Comparison of ENCODE assay signal across 22 cellular contexts in the genomic region with DNA sequence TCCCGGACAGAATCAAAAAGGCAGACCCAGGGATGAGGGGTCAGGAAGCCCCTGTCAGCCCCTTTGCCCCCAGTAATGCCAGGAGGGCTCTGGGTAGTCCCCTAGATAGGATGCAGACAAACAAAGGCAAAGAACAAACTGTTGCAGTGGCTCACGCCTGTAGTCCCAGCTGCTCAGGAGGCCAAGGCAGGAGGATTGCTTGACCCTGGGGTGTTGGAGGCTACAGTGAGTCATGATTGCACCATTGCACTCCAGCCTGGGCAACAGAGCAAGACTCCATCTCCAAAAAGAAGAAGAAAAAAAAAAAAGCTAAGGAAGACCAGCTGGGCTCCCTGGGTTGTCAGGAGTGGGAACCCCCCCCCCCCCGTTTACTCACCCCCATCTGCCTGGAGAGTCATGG. TPM values are rescaled to one million over a fixed set of nuclear protein-coding genes. Genes with fewer than 3 reads are reported as not detected.
DNase-seq lines count a peak whose midpoint lies in the region; ATAC-seq, FAIRE-seq and TF ChIP-seq lines count a peak whose summit lies in the region.
"Had no signal": no experiment of that assay in that cellular context is flagged by ENCODE, and none has a peak within 500 bp of the region (broad histone marks: within the 10 kb centered on the region; RNA-seq: fewer than 3 reads in every experiment).

No MANE protein-coding gene starts in this region.

- peak overlapping the region in 10 of 11 experiments; percentile 34 to 100 (median 98); a peak in 20 of 22 replicates for H3K27ac ChIP-seq in BLaER1 treated with 17β-estradiol and CSF1 and Interleukin-3, amounts not matched to agents 10 nM and 100 nM
- H3K27ac ChIP-seq in KOPT-K1 (ENCODE audit: low read depth, low read length, poor library complexity, severe bottlenecking) (peak overlapping the region; percentile 91), neuronal stem cell (replicated peaks; ENCODE audit: low read length) (no peak overlapping the region)
- H3K27ac ChIP-seq: C4-2B had no signal

- H2AK5ac ChIP-seq in neuronal stem cell (ENCODE audit: low read depth, low read length): peak overlapping the region; percentile 99

- no peaks in the 10 kb centered on the region for H3K9me3 ChIP-seq in BLaER1 treated with 17β-estradiol and CSF1 and Interleukin-3, amounts not matched to agents 10 nM and 100 nM (replicated peaks in 1 of 11)
- H3K9me3 ChIP-seq in KOPT-K1 (ENCODE audit: insufficient read depth, low read length, poor library complexity, severe bottlenecking) (no peaks in the 10 kb centered on the region), neuronal stem cell (replicated peaks in 1 of 2; ENCODE audit: control insufficient read depth in 2 of 2, insufficient read depth in 1 of 2, low read depth in 1 of 2, low read length in 2 of 2) (no peaks in the 10 kb centered on the region)
- H3K9me3 ChIP-seq: gastroesophageal sphincter had no signal

- no peak overlapping the region for H2AFZ ChIP-seq in neuronal stem cell (ENCODE audit: low read length)

- H3K4me1 ChIP-seq in BLaER1 treated with 17β-estradiol and CSF1 and Interleukin-3, amounts not matched to agents 10 nM and 100 nM: peaks cover 84 to 94% (median 89%) of the 10 kb centered on the region in 10 experiments
- peaks cover 31 to 34% of the 10 kb centered on the region in 2 donors for H3K4me1 ChIP-seq in neuronal stem cell (ENCODE audit: control insufficient read depth in 2 of 2, insufficient read depth in 1 of 2, low read depth in 1 of 2, low read length in 2 of 2)

- no peaks in the 10 kb centered on the region for H3K79me1 ChIP-seq in neuronal stem cell (ENCODE audit: low read depth, low read length)

- H3K27ac Mint-ChIP-seq in brain: peak overlapping the region in 4 of 5 experiments; percentile 56 to 96 (median 78)
- H3K27ac Mint-ChIP-seq: activated naive CD8-positive, alpha-beta T cell treated with anti-CD3 and anti-CD28 coated beads, Interleukin-2, amount 10 ng/mL, durations not matched to agents 7 days and 5 days; activated T-cell treated with anti-CD3 and anti-CD28 coated beads, Interleukin-2, amount 50 U/mL, for 24 hours; immature natural killer cell; T-helper 2 cell treated with Interferon-gamma antibody and Interleukin-4, amounts not matched to agents 5 μg/mL and 100 μg/mL, for 36 hours had no signal

- no peak overlapping the region for H3K14ac ChIP-seq in neuronal stem cell (ENCODE audit: low read length)

- H3K4me3 Mint-ChIP-seq in brain: peak overlapping the region in 2 of 5 experiments; percentile 32 to 75
- H3K4me3 Mint-ChIP-seq: activated naive CD8-positive, alpha-beta T cell treated with anti-CD3 and anti-CD28 coated beads, Interleukin-2, amount 10 ng/mL, durations not matched to agents 7 days and 5 days; activated T-cell treated with anti-CD3 and anti-CD28 coated beads, Interleukin-2, amount 50 U/mL, for 24 hours; immature natural killer cell; T-helper 2 cell treated with Interferon-gamma antibody and Interleukin-4, amounts not matched to agents 5 μg/mL and 100 μg/mL, for 36 hours had no signal

- no peaks in the 10 kb centered on the region for H3K36me3 ChIP-seq in BLaER1 treated with 17β-estradiol and CSF1 and Interleukin-3, amounts not matched to agents 10 nM and 100 nM
- H3K36me3 ChIP-seq in KOPT-K1 (ENCODE audit: insufficient read depth, low read length) (no peaks in the 10 kb centered on the region), neuronal stem cell (replicated peaks in 1 of 2; ENCODE audit: control insufficient read depth in 2 of 2, insufficient read depth in 2 of 2, low read length in 2 of 2) (no peaks in the 10 kb centered on the region)
- H3K36me3 ChIP-seq: gastroesophageal sphincter had no signal

- H3K27me3 Mint-ChIP-seq in brain: peaks cover 7% of the 10 kb centered on the region

- no peaks in the 10 kb centered on the region; a peak in 1 of 22 replicates for H4K20me1 ChIP-seq in BLaER1 treated with 17β-estradiol and CSF1 and Interleukin-3, amounts not matched to agents 10 nM and 100 nM

- H3K18ac ChIP-seq in neuronal stem cell (ENCODE audit: low read length): peak overlapping the region; percentile 52

- ATAC-seq in GM18498 (IDR thresholded peaks at IDR 0.05; ENCODE audit: unreplicated experiment) (no peak), HG02642 (IDR thresholded peaks at IDR 0.05; ENCODE audit: poor library complexity, unreplicated experiment) (no peak)
- ATAC-seq: gastroesophageal sphincter, HCT116, left lobe of liver had no signal

- no peak overlapping the region for H4K91ac ChIP-seq in neuronal stem cell (ENCODE audit: low read depth, low read length, poor library complexity)

- H3K4me3 ChIP-seq in BLaER1 treated with 17β-estradiol and CSF1 and Interleukin-3, amounts not matched to agents 10 nM and 100 nM: peak overlapping the region in 5 of 10 experiments; percentile 30 to 59 (median 52); a peak in 9 of 20 replicates
- no peak overlapping the region for H3K4me3 ChIP-seq in neuronal stem cell (ENCODE audit: low read length in 2 of 2)
- H3K4me3 ChIP-seq: gastroesophageal sphincter had no signal

- H3K4me1 Mint-ChIP-seq in brain: peaks cover 62% of the 10 kb centered on the region

- H3K9ac ChIP-seq in BLaER1 treated with 17β-estradiol and CSF1 and Interleukin-3, amounts not matched to agents 10 nM and 100 nM: peak overlapping the region in 10 of 11 experiments; percentile 42 to 98 (median 95); a peak in 18 of 22 replicates
- no peak overlapping the region for H3K9ac ChIP-seq in neuronal stem cell (ENCODE audit: low read depth, low read length, poor library complexity)

- H3K27me3 ChIP-seq in BLaER1 treated with 17β-estradiol and CSF1 and Interleukin-3, amounts not matched to agents 10 nM and 100 nM: no peaks in the 10 kb centered on the region
- no peaks in the 10 kb centered on the region for H3K27me3 ChIP-seq in neuronal stem cell (ENCODE audit: control insufficient read depth in 3 of 3, insufficient read depth in 3 of 3, low read depth in 1 of 3, low read length in 3 of 3)
- H3K27me3 ChIP-seq: gastroesophageal sphincter had no signal

- no peak overlapping the region for H4K8ac ChIP-seq in neuronal stem cell (ENCODE audit: low read depth, low read length)

- DNase-seq in neuronal stem cell (ENCODE audit: low spot score): no peak
- DNase-seq in D721Med (ENCODE audit: insufficient read length, low spot score): no peak
- no peak for DNase-seq in medulla oblongata (ENCODE audit: extremely low spot score)
- DNase-seq: activated CD4-positive, alpha-beta T cell treated with anti-CD3 and anti-CD28 coated beads for 48 hours; activated gamma-delta T cell; activated naive CD8-positive, alpha-beta T cell treated with anti-CD3 and anti-CD28 coated beads, Interleukin-2, amount 10 ng/mL, durations not matched to agents 7 days and 5 days; activated T-cell treated with anti-CD3 and anti-CD28 coated beads, Interleukin-2, amount 50 U/mL, for 24 hours; cerebellar nuclear complex; immature natural killer cell; small intestine; stimulated activated CD4-positive, alpha-beta T cell treated with anti-CD3 and anti-CD28 coated beads, Interleukin-2, amount 100 ng/mL, for 24 hours had no signal

- H3K4ac ChIP-seq in neuronal stem cell (ENCODE audit: low read length): no peak overlapping the region

- H2BK12ac ChIP-seq in neuronal stem cell (ENCODE audit: low read length): no peak overlapping the region

- peaks cover 0 to 2% (median 0%) of the 10 kb centered on the region in 5 experiments for H3K9me3 Mint-ChIP-seq in brain
- H3K9me3 Mint-ChIP-seq: activated naive CD8-positive, alpha-beta T cell treated with anti-CD3 and anti-CD28 coated beads, Interleukin-2, amount 10 ng/mL, durations not matched to agents 7 days and 5 days; activated T-cell treated with anti-CD3 and anti-CD28 coated beads, Interleukin-2, amount 50 U/mL, for 24 hours; immature natural killer cell; T-helper 2 cell treated with Interferon-gamma antibody and Interleukin-4, amounts not matched to agents 5 μg/mL and 100 μg/mL, for 36 hours had no signal

- peak overlapping the region; percentile 2 for H3K23ac ChIP-seq in neuronal stem cell (ENCODE audit: low read depth, low read length, poor library complexity)

- H2BK15ac ChIP-seq in neuronal stem cell (ENCODE audit: low read length): peak overlapping the region; percentile 87

- H2BK5ac ChIP-seq in neuronal stem cell (ENCODE audit: low read length): no peak overlapping the region

- WGBS in neuronal stem cell (ENCODE audit: extremely low coverage in 2 of 2, insufficient read length in 2 of 2, insufficient replicate concordance in 1 of 2), 2 donors: no CpG with 5 or more reads among the region's 3 CpGs

- H2BK120ac ChIP-seq in neuronal stem cell (ENCODE audit: low read depth, low read length): peak overlapping the region; percentile 93

- H3K4me2 ChIP-seq in BLaER1 treated with 17β-estradiol and CSF1 and Interleukin-3, amounts not matched to agents 10 nM and 100 nM: peak overlapping the region; percentile 65 to 100 (median 87)
- H3K4me2 ChIP-seq in neuronal stem cell (ENCODE audit: insufficient read depth, low read length, poor library complexity, severe bottlenecking): no peak overlapping the region

- TF ChIP-seq CTCF in brain (conservative IDR thresholded peaks at IDR 0.05): no peak
- no peak for TF ChIP-seq CTCF in D721Med (IDR thresholded peaks at IDR 0.05; ENCODE audit: insufficient read depth, missing control alignments)

- FAIRE-seq in D721Med (lab: Jason Lieb, UNC): no peak
- FAIRE-seq: astrocyte, small intestine had no signal

- no peaks in the 10 kb centered on the region for H3K36me3 Mint-ChIP-seq in brain
- H3K36me3 Mint-ChIP-seq: activated naive CD8-positive, alpha-beta T cell treated with anti-CD3 and anti-CD28 coated beads, Interleukin-2, amount 10 ng/mL, durations not matched to agents 7 days and 5 days had no signal

RNA-seq across cellular contexts. Expression of a gene that starts 24.4 kb away (rescaled TPM):
- polyA plus RNA-seq in brain (ENCODE audit: insufficient read depth, low read depth, low replicate concordance): 2,636 TPM
- polyA plus RNA-seq in neuronal stem cell (2013, experiment 1 of 2): 3,606 TPM
- 3,678 TPM for polyA plus RNA-seq in neuronal stem cell (2013, experiment 2 of 2)
